Comparison of ENCODE assay signal across 12 cellular contexts in the genomic region with DNA sequence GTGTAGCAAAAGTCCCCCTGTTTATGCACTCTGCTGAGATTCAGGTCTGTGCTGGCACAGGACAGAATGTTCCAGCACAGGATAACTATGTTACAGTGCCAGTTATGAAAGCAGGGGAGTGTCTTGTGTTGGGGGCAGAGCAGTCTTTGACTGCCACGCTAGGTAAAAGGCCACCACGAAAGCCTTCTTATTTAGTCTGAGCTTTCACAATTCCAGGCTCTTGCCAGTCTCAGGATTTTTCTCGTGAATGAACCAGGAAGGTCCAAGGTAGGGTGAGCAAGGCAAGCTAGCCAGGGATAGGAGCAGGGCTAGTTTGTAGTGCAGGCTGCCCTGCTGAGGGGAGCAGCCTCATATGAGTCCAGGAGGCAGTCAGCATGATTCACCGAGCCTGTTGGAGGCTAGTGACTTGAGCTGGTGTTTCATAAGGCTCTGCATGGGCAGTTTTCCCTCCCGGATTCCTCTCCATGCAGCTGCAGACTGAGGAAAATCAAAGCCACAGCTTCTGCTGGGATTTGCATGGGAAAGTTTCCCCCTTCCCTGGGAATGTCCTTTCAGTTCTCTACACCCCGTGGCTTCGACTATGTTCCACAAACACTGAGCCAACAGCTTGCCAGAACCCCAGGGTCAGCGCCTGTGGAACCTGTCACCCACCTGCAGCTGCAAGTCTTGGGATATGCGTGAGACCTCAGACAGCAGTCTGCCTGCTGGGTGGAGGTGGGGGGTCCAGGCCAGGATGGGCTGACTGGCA.
DNase-seq lines count a peak whose midpoint lies in the region; ATAC-seq and TF ChIP-seq lines count a peak whose summit lies in the region.
"Had no signal": no experiment of that assay in that cellular context is flagged by ENCODE, and none has a peak within 500 bp of the region (broad histone marks: within the 10 kb centered on the region; RNA-seq: fewer than 3 reads in every experiment).

No MANE protein-coding gene starts in this region.

- ATAC-seq in GM19324 (IDR thresholded peaks at IDR 0.05; ENCODE audit: low FRiP score, unreplicated experiment), result no peak

- DNase-seq in EL, result peak; percentile 74
- peak; percentile 35 for DNase-seq in amniotic stem cell (lab: John Stamatoyannopoulos, UW)
- DNase-seq in left ventricle myocardium inferior, result peak; percentile 22
- DNase-seq in retinal pigment epithelial cell (ENCODE audit: low read depth), result peak; percentile 55
- no peak for DNase-seq in superior temporal gyrus (ENCODE audit: extremely low spot score)
- no peak for DNase-seq in hypothalamus (lab: John Stamatoyannopoulos, UW)
- DNase-seq in D341Med (ENCODE audit: low spot score), result no peak
- DNase-seq: activated B cell treated with CpG ODN at 0.5 μM for 24 hours; DMS153; NCI-H1092 treated with DMSO at 0.1 percent for 48 hours; stimulated activated CD4-positive, alpha-beta T cell treated with anti-CD3 and anti-CD28 coated beads, Interleukin-4, amount 100 ng/mL, for 4 hours had no signal

- H3K4me3 ChIP-seq in left ventricle myocardium inferior (peak overlapping the region; percentile 9), retinal pigment epithelial cell (ENCODE audit: low read length) (no peak overlapping the region)

- H3K27me3 ChIP-seq in left ventricle myocardium inferior (ENCODE audit: low read depth), result no peaks in the 10 kb centered on the region

- H3K4me1 ChIP-seq in left ventricle myocardium inferior, result peaks cover 32% of the 10 kb centered on the region

- H3K36me3 ChIP-seq in left ventricle myocardium inferior, result no peaks in the 10 kb centered on the region

- TF ChIP-seq CTCF in left ventricle myocardium inferior (IDR thresholded peaks at IDR 0.05; ENCODE audit: borderline replicate concordance) (no peak), retinal pigment epithelial cell (conservative IDR thresholded peaks at IDR 0.05; ENCODE audit: low read depth, low read length) (no peak)

- intact Hi-C loops in left ventricle myocardium inferior (cut with micrococcal nuclease), result no loop called here

- H3K27ac ChIP-seq in left ventricle myocardium inferior (replicated peaks), result peak overlapping the region; percentile 88

- H3K9me3 ChIP-seq in left ventricle myocardium inferior (replicated peaks), result no peaks in the 10 kb centered on the region

Comparison
In these comparisons a context has a peak if more than half of its experiments do, and no peak if none do; other contexts are left out.
1. DNase-seq: peak in EL (single experiment), amniotic stem cell (single experiment), left ventricle myocardium inferior (single experiment) and retinal pigment epithelial cell (single experiment); none in superior temporal gyrus (single experiment), hypothalamus (0 of 51) and D341Med (single experiment).